ENCODE assay signal across 3 cellular contexts in genomic region chr5:101515721-101516120, GRCh38.
"Had no signal": no experiment of that assay in that cellular context is flagged by ENCODE, and none has a peak within 500 bp of the region (broad histone marks: within the 10 kb centered on the region; RNA-seq: fewer than 3 reads in every experiment).

No MANE protein-coding gene starts in this region.

- DNase-seq: GDM1, GF-D8 had no signal

- H3K4me3 ChIP-seq: GM12878 had no signal
